ENCODE assay signal across 1 cellular context in the genomic region with DNA sequence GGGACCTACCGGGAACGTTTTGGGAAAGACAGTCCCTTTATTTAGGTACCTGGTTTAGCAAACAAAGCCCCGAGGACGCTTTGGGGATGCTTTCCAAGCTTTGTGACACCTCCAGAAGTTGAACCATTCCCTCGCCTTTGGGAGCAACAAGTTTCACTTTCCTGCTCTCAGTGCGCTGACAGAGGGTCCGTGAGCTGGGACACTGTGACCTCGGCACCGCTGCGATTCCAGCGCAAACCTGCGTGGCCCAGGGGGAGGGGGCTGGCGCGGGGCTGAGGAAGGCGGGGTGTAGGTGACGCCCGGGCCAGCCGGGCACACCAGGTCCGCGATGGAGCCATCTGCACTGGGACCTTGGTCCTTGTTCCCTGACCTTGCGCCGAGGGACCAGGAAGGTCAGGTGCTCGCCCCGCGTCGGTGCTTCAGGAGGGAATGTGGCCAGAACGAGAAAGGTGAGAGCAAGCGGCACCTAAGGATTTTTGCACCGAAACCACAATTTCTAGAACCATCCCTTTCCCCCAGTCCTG.
A peak's percentile ranks its signal among the peaks of the same experiment; 100 is the strongest.
TF ChIP-seq lines count a peak whose summit lies in the region.

No MANE protein-coding gene starts in this region.

TF ChIP-seq in HEK293, 187 proteins besides CTCF, POLR2A, EP300 and RAD21 (continued from another document and continues in another):
- TF ChIP-seq ZNF121 (tag by site-specific recombination; IDR thresholded peaks at IDR 0.05) (no peak), ZNF792 (tag by site-specific recombination; IDR thresholded peaks at IDR 0.05) (no peak), ZNF26 (tag by site-specific recombination; IDR thresholded peaks at IDR 0.05) (no peak), ZNF23 (tag by site-specific recombination; IDR thresholded peaks at IDR 0.05; ENCODE audit: borderline replicate concordance) (no peak), ZXDB (tag by site-specific recombination; IDR thresholded peaks at IDR 0.05) (no peak), SP2 (tag by site-specific recombination; IDR thresholded peaks at IDR 0.05) (no peak), ZNF169 (tag by site-specific recombination; IDR thresholded peaks at IDR 0.05) (no peak), ZNF335 (tag by site-specific recombination; conservative IDR thresholded peaks at IDR 0.05) (peak; percentile 92), ZNF48 (tag by site-specific recombination; IDR thresholded peaks at IDR 0.05) (no peak), ZBTB8A (tag by site-specific recombination; IDR thresholded peaks at IDR 0.05) (0 out of 2 replicates have a peak, but pooled peaks have one; percentile 19), ZNF433 (tag by site-specific recombination; IDR thresholded peaks at IDR 0.05; ENCODE audit: low read depth) (no peak), ZFHX2 (tag by site-specific recombination; conservative IDR thresholded peaks at IDR 0.05) (no peak), TRIM28 (IDR thresholded peaks at IDR 0.05; ENCODE audit: borderline replicate concordance, low read length) (no peak), ZNF830 (tag by site-specific recombination; IDR thresholded peaks at IDR 0.05; ENCODE audit: low read depth) (no peak), ZNF596 (tag by site-specific recombination; IDR thresholded peaks at IDR 0.05) (no peak), ZNF404 (tag by site-specific recombination; IDR thresholded peaks at IDR 0.05) (no peak), ZBTB20 (tag by site-specific recombination; IDR thresholded peaks at IDR 0.05) (peak; percentile 29; the same call in 1 of the 2 replicates), ZSCAN18 (tag by site-specific recombination; IDR thresholded peaks at IDR 0.05) (no peak), KLF1 (tag by site-specific recombination; IDR thresholded peaks at IDR 0.05) (0 out of 2 replicates have a peak, but pooled peaks have one; percentile 14), ZNF785 (tag by site-specific recombination; IDR thresholded peaks at IDR 0.05) (no peak), ZNF473 (tag by site-specific recombination; IDR thresholded peaks at IDR 0.05) (no peak), ZNF184 (tag by site-specific recombination; IDR thresholded peaks at IDR 0.05) (no peak), ZNF549 (tag by site-specific recombination; IDR thresholded peaks at IDR 0.05) (no peak), ZNF155 (tag by site-specific recombination; IDR thresholded peaks at IDR 0.05) (no peak), PRDM1 (tag by site-specific recombination; IDR thresholded peaks at IDR 0.05) (peak; percentile 79), HOXD13 (CRISPR knock-in tag; IDR thresholded peaks at IDR 0.05; ENCODE audit: borderline replicate concordance) (no peak), ZNF544 (tag by site-specific recombination; IDR thresholded peaks at IDR 0.05) (no peak), PBX3 (CRISPR knock-in tag; IDR thresholded peaks at IDR 0.05) (0 out of 2 replicates have a peak, but pooled peaks have one; percentile 44), ZBTB1 (tag by site-specific recombination; IDR thresholded peaks at IDR 0.05) (no peak), GLI2 (tag by site-specific recombination; IDR thresholded peaks at IDR 0.05; ENCODE audit: borderline replicate concordance, low read depth) (no peak), BCL6B (tag by site-specific recombination; IDR thresholded peaks at IDR 0.05) (no peak), ZNF777 (tag by site-specific recombination; IDR thresholded peaks at IDR 0.05; ENCODE audit: borderline replicate concordance) (peak; percentile 63; the same call in 1 of the 2 replicates), ZNF24 (tag by site-specific recombination; IDR thresholded peaks at IDR 0.05) (no peak), ZNF560 (tag by site-specific recombination; IDR thresholded peaks at IDR 0.05; ENCODE audit: borderline replicate concordance) (no peak), ZFP37 (tag by site-specific recombination; IDR thresholded peaks at IDR 0.05) (no peak), ZFP69B (tag by site-specific recombination; IDR thresholded peaks at IDR 0.05) (no peak), ZNF677 (tag by site-specific recombination; IDR thresholded peaks at IDR 0.05) (no peak), ZSCAN16 (tag by site-specific recombination; IDR thresholded peaks at IDR 0.05) (no peak), ZNF239 (tag by site-specific recombination; IDR thresholded peaks at IDR 0.05) (no peak), KLF8 (tag by site-specific recombination; IDR thresholded peaks at IDR 0.05) (no peak), SCRT2 (tag by site-specific recombination; IDR thresholded peaks at IDR 0.05) (peak; percentile 95), ZNF624 (tag by site-specific recombination; IDR thresholded peaks at IDR 0.05) (0 out of 2 replicates have a peak, but pooled peaks have one; percentile 59)
- TF ChIP-seq, protein P1, sequence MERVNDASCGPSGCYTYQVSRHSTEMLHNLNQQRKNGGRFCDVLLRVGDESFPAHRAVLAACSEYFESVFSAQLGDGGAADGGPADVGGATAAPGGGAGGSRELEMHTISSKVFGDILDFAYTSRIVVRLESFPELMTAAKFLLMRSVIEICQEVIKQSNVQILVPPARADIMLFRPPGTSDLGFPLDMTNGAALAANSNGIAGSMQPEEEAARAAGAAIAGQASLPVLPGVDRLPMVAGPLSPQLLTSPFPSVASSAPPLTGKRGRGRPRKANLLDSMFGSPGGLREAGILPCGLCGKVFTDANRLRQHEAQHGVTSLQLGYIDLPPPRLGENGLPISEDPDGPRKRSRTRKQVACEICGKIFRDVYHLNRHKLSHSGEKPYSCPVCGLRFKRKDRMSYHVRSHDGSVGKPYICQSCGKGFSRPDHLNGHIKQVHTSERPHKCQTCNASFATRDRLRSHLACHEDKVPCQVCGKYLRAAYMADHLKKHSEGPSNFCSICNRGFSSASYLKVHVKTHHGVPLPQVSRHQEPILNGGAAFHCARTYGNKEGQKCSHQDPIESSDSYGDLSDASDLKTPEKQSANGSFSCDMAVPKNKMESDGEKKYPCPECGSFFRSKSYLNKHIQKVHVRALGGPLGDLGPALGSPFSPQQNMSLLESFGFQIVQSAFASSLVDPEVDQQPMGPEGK (tag by site-specific recombination; IDR thresholded peaks at IDR 0.05) = peak; percentile 30; the same call in 1 of the 2 replicates
- TF ChIP-seq, protein P2, sequence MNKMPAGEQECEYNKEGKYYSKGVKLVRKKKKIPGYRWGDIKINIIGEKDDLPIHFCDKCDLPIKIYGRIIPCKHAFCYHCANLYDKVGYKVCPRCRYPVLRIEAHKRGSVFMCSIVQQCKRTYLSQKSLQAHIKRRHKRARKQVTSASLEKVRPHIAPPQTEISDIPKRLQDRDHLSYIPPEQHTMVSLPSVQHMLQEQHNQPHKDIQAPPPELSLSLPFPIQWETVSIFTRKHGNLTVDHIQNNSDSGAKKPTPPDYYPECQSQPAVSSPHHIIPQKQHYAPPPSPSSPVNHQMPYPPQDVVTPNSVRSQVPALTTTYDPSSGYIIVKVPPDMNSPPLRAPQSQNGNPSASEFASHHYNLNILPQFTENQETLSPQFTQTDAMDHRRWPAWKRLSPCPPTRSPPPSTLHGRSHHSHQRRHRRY (tag by site-specific recombination; IDR thresholded peaks at IDR 0.05) = no peak
- TF ChIP-seq, protein P3, sequence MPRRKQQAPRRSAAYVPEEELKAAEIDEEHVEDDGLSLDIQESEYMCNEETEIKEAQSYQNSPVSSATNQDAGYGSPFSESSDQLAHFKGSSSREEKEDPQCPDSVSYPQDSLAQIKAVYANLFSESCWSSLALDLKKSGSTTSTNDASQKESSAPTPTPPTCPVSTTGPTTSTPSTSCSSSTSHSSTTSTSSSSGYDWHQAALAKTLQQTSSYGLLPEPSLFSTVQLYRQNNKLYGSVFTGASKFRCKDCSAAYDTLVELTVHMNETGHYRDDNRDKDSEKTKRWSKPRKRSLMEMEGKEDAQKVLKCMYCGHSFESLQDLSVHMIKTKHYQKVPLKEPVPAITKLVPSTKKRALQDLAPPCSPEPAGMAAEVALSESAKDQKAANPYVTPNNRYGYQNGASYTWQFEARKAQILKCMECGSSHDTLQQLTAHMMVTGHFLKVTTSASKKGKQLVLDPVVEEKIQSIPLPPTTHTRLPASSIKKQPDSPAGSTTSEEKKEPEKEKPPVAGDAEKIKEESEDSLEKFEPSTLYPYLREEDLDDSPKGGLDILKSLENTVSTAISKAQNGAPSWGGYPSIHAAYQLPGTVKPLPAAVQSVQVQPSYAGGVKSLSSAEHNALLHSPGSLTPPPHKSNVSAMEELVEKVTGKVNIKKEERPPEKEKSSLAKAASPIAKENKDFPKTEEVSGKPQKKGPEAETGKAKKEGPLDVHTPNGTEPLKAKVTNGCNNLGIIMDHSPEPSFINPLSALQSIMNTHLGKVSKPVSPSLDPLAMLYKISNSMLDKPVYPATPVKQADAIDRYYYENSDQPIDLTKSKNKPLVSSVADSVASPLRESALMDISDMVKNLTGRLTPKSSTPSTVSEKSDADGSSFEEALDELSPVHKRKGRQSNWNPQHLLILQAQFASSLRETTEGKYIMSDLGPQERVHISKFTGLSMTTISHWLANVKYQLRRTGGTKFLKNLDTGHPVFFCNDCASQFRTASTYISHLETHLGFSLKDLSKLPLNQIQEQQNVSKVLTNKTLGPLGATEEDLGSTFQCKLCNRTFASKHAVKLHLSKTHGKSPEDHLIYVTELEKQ (tag by site-specific recombination; IDR thresholded peaks at IDR 0.05; ENCODE audit: borderline replicate concordance) = no peak
- TF ChIP-seq, protein P4, sequence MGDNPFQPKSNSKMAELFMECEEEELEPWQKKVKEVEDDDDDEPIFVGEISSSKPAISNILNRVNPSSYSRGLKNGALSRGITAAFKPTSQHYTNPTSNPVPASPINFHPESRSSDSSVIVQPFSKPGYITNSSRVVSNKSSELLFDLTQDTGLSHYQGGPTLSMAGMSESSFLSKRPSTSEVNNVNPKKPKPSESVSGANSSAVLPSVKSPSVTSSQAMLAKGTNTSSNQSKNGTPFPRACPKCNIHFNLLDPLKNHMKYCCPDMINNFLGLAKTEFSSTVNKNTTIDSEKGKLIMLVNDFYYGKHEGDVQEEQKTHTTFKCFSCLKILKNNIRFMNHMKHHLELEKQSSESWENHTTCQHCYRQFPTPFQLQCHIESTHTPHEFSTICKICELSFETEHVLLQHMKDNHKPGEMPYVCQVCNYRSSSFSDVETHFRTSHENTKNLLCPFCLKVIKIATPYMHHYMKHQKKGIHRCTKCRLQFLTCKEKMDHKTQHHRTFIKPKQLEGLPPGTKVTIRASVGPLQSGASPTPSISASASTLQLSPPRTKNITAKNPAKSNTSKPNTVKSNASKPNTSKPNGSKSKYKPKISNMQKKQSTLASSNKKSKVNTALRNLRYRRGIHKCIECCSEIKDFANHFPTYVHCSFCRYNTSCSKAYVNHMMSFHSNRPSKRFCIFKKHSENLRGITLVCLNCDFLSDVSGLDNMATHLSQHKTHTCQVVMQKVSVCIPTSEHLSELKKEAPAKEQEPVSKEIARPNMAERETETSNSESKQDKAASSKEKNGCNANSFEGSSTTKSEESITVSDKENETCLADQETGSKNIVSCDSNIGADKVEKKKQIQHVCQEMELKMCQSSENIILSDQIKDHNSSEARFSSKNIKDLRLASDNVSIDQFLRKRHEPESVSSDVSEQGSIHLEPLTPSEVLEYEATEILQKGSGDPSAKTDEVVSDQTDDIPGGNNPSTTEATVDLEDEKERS (tag by site-specific recombination; IDR thresholded peaks at IDR 0.05) = no peak
